ENCODE assay signal across 2 cellular contexts in the genomic region with DNA sequence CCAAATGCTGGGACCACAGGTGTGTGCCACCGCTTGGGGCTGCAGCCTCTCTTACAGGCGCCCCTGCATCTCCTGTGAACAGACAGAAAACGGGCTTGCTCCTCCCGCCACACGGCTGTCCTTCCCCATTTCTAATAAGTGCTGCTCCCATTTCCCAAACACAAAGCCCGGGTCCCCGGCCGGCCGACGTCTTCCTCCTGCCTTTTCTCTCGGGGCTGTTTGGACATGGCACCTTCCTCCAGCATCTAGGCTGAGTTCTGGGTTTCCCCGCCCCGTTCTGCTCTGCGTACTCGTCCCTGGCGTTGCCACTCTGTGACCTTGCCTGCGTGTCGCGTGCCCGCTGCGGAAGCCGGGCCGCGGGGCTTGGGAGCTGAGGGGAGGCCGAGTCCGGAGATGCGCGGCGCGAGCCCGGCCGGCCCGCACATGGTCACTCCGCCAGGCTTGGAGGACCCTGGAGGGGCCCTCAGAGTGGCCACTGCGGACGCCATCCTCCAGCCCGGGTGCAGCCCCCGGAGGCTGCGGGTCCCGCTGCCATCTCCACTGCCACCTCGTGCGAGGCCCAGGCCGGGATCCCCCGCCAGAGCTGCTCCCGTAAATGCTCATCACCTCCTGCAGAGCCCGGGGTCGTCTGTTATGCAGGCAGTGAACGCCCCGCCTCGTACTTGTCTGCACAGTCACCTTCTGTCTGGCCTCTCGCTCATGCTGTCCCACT.
TF ChIP-seq lines count a peak whose summit lies in the region.

No MANE protein-coding gene starts in this region.

TF ChIP-seq in GM23338, 12 proteins besides CTCF, POLR2A, EP300 and RAD21 (continued from another document and continues in another):
- TF ChIP-seq, protein P1, sequence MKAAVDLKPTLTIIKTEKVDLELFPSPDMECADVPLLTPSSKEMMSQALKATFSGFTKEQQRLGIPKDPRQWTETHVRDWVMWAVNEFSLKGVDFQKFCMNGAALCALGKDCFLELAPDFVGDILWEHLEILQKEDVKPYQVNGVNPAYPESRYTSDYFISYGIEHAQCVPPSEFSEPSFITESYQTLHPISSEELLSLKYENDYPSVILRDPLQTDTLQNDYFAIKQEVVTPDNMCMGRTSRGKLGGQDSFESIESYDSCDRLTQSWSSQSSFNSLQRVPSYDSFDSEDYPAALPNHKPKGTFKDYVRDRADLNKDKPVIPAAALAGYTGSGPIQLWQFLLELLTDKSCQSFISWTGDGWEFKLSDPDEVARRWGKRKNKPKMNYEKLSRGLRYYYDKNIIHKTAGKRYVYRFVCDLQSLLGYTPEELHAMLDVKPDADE (IDR thresholded peaks at IDR 0.05), result no peak
- no peak for TF ChIP-seq ZNF114 (CRISPR knock-in tag; IDR thresholded peaks at IDR 0.05)
- TF ChIP-seq EZH2 (IDR thresholded peaks at IDR 0.05; ENCODE audit: low read depth, unreplicated experiment), result no peak
- TF ChIP-seq EZH2phosphoT487 (IDR thresholded peaks at IDR 0.05; ENCODE audit: unreplicated experiment), result no peak
- no peak for TF ChIP-seq NANOG (IDR thresholded peaks at IDR 0.05; ENCODE audit: borderline replicate concordance)
- no peak for TF ChIP-seq JUNB (IDR thresholded peaks at IDR 0.05; ENCODE audit: unreplicated experiment)
- TF ChIP-seq ZNF331 (CRISPR knock-in tag; IDR thresholded peaks at IDR 0.05; ENCODE audit: low read depth), result no peak
- TF ChIP-seq, protein P2, sequence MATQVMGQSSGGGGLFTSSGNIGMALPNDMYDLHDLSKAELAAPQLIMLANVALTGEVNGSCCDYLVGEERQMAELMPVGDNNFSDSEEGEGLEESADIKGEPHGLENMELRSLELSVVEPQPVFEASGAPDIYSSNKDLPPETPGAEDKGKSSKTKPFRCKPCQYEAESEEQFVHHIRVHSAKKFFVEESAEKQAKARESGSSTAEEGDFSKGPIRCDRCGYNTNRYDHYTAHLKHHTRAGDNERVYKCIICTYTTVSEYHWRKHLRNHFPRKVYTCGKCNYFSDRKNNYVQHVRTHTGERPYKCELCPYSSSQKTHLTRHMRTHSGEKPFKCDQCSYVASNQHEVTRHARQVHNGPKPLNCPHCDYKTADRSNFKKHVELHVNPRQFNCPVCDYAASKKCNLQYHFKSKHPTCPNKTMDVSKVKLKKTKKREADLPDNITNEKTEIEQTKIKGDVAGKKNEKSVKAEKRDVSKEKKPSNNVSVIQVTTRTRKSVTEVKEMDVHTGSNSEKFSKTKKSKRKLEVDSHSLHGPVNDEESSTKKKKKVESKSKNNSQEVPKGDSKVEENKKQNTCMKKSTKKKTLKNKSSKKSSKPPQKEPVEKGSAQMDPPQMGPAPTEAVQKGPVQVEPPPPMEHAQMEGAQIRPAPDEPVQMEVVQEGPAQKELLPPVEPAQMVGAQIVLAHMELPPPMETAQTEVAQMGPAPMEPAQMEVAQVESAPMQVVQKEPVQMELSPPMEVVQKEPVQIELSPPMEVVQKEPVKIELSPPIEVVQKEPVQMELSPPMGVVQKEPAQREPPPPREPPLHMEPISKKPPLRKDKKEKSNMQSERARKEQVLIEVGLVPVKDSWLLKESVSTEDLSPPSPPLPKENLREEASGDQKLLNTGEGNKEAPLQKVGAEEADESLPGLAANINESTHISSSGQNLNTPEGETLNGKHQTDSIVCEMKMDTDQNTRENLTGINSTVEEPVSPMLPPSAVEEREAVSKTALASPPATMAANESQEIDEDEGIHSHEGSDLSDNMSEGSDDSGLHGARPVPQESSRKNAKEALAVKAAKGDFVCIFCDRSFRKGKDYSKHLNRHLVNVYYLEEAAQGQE (IDR thresholded peaks at IDR 0.05; ENCODE audit: unreplicated experiment), result no peak
- no peak for TF ChIP-seq STAT1 (IDR thresholded peaks at IDR 0.05; ENCODE audit: unreplicated experiment)
- TF ChIP-seq CREB1 (CRISPR knock-in tag; IDR thresholded peaks at IDR 0.05; ENCODE audit: low read depth), result no peak

TF ChIP-seq in WTC11, 78 proteins besides CTCF, POLR2A, EP300 and RAD21 (continued from another document):
- TF ChIP-seq, protein P3, sequence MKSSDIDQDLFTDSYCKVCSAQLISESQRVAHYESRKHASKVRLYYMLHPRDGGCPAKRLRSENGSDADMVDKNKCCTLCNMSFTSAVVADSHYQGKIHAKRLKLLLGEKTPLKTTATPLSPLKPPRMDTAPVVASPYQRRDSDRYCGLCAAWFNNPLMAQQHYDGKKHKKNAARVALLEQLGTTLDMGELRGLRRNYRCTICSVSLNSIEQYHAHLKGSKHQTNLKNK (CRISPR knock-in tag; IDR thresholded peaks at IDR 0.05), result no peak
- TF ChIP-seq FOXK1 (CRISPR knock-in tag; IDR thresholded peaks at IDR 0.05) (no peak), TP53 (CRISPR knock-in tag; IDR thresholded peaks at IDR 0.05) (no peak), SP1 (CRISPR knock-in tag; conservative IDR thresholded peaks at IDR 0.05) (no peak), FOXJ3 (CRISPR knock-in tag; IDR thresholded peaks at IDR 0.05; ENCODE audit: borderline replicate concordance) (no peak), FOXP1 (CRISPR knock-in tag; IDR thresholded peaks at IDR 0.05; ENCODE audit: borderline replicate concordance) (no peak), ZNF671 (CRISPR knock-in tag; IDR thresholded peaks at IDR 0.05) (no peak), ZBTB21 (CRISPR knock-in tag; IDR thresholded peaks at IDR 0.05; ENCODE audit: borderline replicate concordance) (no peak), ELF4 (CRISPR knock-in tag; IDR thresholded peaks at IDR 0.05; ENCODE audit: low read depth) (no peak), CREB1 (CRISPR knock-in tag; IDR thresholded peaks at IDR 0.05) (no peak), NR1H2 (CRISPR knock-in tag; IDR thresholded peaks at IDR 0.05) (no peak), RORB (CRISPR knock-in tag; IDR thresholded peaks at IDR 0.05) (no peak), MXD4 (CRISPR knock-in tag; IDR thresholded peaks at IDR 0.05; ENCODE audit: borderline replicate concordance) (no peak)
- TF ChIP-seq, protein P4, sequence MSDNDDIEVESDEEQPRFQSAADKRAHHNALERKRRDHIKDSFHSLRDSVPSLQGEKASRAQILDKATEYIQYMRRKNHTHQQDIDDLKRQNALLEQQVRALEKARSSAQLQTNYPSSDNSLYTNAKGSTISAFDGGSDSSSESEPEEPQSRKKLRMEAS (CRISPR knock-in tag; IDR thresholded peaks at IDR 0.05), result no peak
- TF ChIP-seq, protein P5, sequence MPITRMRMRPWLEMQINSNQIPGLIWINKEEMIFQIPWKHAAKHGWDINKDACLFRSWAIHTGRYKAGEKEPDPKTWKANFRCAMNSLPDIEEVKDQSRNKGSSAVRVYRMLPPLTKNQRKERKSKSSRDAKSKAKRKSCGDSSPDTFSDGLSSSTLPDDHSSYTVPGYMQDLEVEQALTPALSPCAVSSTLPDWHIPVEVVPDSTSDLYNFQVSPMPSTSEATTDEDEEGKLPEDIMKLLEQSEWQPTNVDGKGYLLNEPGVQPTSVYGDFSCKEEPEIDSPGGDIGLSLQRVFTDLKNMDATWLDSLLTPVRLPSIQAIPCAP (CRISPR knock-in tag; IDR thresholded peaks at IDR 0.05), result no peak
- TF ChIP-seq, protein P6, sequence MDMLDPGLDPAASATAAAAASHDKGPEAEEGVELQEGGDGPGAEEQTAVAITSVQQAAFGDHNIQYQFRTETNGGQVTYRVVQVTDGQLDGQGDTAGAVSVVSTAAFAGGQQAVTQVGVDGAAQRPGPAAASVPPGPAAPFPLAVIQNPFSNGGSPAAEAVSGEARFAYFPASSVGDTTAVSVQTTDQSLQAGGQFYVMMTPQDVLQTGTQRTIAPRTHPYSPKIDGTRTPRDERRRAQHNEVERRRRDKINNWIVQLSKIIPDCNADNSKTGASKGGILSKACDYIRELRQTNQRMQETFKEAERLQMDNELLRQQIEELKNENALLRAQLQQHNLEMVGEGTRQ (CRISPR knock-in tag; IDR thresholded peaks at IDR 0.05), result no peak
- TF ChIP-seq, protein P7, sequence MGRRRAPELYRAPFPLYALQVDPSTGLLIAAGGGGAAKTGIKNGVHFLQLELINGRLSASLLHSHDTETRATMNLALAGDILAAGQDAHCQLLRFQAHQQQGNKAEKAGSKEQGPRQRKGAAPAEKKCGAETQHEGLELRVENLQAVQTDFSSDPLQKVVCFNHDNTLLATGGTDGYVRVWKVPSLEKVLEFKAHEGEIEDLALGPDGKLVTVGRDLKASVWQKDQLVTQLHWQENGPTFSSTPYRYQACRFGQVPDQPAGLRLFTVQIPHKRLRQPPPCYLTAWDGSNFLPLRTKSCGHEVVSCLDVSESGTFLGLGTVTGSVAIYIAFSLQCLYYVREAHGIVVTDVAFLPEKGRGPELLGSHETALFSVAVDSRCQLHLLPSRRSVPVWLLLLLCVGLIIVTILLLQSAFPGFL (CRISPR knock-in tag; IDR thresholded peaks at IDR 0.05; ENCODE audit: borderline replicate concordance), result no peak
- TF ChIP-seq, protein P8, sequence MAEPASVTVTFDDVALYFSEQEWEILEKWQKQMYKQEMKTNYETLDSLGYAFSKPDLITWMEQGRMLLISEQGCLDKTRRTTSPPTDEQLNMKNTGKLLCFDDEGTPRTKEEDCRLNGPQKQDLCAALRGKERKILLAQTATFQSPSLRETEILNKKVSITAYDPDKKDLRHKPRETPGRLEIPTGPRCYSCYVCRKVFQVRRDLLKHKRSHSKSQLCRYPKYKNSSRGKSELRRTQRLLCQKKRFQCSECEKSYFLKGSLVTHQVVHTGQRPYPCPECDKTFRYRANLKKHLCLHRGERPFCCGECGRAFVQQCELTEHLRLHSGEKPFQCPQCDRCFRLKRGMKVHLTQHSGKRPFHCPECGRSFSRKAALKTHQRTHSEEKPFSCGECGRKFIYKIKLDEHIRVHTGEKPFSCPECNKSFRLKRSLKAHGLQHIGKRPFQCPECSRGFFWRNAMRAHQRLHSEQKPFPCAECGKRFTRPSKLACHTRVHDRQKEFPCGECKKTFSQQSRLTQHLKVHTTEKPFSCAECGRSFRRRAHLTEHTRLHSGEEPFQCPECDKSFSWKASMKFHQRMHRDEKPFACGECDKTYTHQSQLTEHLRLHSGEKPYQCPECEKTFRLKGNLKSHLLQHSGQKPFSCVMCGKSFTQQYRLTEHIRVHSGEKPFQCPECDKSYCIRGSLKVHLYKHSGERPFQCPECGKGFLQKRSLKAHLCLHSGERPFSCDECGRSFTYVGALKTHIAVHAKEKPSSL (CRISPR knock-in tag; conservative IDR thresholded peaks at IDR 0.05), result no peak
TF ChIP-seq in WTC11: peak in this region for 0.
